ENCODE assay signal across 8 cellular contexts in the genomic region with DNA sequence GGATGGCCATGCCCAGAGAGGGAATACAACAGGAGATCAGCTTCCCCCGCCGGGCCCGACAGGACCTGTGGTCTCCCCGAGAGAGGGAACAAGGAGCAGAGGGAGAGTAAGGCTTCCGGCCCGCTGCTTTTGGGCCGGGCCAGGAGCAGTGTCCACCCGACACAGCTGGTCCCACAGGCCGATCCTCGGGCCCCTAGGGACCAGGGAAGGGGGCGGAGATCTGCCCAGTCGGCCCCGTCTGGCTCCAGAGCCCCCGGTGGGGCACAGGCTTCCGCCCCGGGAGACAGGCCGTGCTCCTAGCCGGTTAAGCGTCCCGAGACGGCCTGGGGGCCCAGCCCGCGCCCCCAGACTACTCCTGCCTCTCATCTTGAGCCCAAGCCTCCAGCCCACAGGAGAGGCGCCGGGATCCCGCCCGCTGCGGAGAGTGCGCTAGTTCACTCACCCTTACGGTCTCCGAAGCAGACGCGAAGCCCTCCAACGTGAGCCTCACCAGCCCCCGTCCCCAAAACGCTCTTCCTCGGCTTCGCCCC. TPM values are rescaled to one million over a fixed set of nuclear protein-coding genes. Genes with fewer than 3 reads are reported as not detected.
A peak's percentile ranks its signal among the peaks of the same experiment; 100 is the strongest.
DNase-seq lines count a peak whose midpoint lies in the region; ATAC-seq, FAIRE-seq and TF ChIP-seq lines count a peak whose summit lies in the region.

A gene (minus strand): TSS at position 526 of the 530 bp plus-strand sequence. CDS start 6,635 bp downstream, outside the sequence.

- TF ChIP-seq POLR2A in A549 (IDR thresholded peaks at IDR 0.05; ENCODE audit: low read length) = no peak; the same call in 1 of the 2 replicates

- peak within 1 kb of the TSS; percentile 94 to 96 for H3K27ac ChIP-seq in A549
- H3K27ac ChIP-seq in heart right ventricle = peak within 1 kb of the TSS; percentile 89 to 99 (median 96)
- H3K27ac ChIP-seq in psoas muscle = peak within 1 kb of the TSS; percentile 91

- H3K9me3 ChIP-seq in A549 = no peaks in the 10 kb centered on the region
- H3K9me3 ChIP-seq in heart right ventricle = no peaks in the 10 kb centered on the region
- no peaks in the 10 kb centered on the region for H3K9me3 ChIP-seq in psoas muscle

- TF ChIP-seq CTCF in A549 (IDR thresholded peaks at IDR 0.05) (no peak), heart right ventricle (IDR thresholded peaks at IDR 0.05) (no peak), psoas muscle (IDR thresholded peaks at IDR 0.05) (no peak)

- peak within 1 kb of the TSS; percentile 98 for H3K4me3 Mint-ChIP-seq in activated naive CD8-positive, alpha-beta T cell

- H3K9me3 Mint-ChIP-seq in activated naive CD8-positive, alpha-beta T cell (ENCODE audit: low read depth) = no peaks in the 10 kb centered on the region

- POLR2A ChIA-PET in A549 (lab: Yijun Ruan, JAX) = no interaction called here

- WGBS in A549 (ENCODE audit: missing lambda C conversion rate) = under 1% methylated on average over 20 of the region's 38 CpGs
- WGBS in heart right ventricle, 2 donors = 1% methylated on average over 35 of the region's 38 CpGs
- 0 to 1% (median 0%) methylated on average over 29 to 38 of the region's 38 CpGs for WGBS in psoas muscle, 3 donors

- CTCF ChIA-PET in A549 (lab: Yijun Ruan, JAX) = interaction anchor here (0.9 to 2.9 kb wide), 4 partner anchors 13 to 408 kb away, joined by 3 to 14 read pairs (median 5); no protein-coding TSS in a partner anchor

- intact Hi-C loops in heart right ventricle (cut with DNase I) = loop anchor here in 5 of 10 donors (5.0 kb wide), 2 partner anchors 357 to 407 kb away; no protein-coding TSS in a partner anchor
- intact Hi-C loops in psoas muscle (cut with DNase I) = loop anchor here in 1 of 2 donors (5.0 kb wide), 1 partner anchor 407 kb away; no protein-coding TSS in a partner anchor

- peak within 1 kb of the TSS; percentile 76 for H3K4me2 ChIP-seq in A549

- H3K36me3 Mint-ChIP-seq in activated naive CD8-positive, alpha-beta T cell = peaks cover 3% of the 10 kb centered on the region

- H3K4me3 ChIP-seq in A549 = peak within 1 kb of the TSS; percentile 80
- peak within 1 kb of the TSS; percentile 81 to 100 (median 97) for H3K4me3 ChIP-seq in heart right ventricle
- H3K4me3 ChIP-seq in psoas muscle = peak within 1 kb of the TSS; percentile 82

- no peak for TF ChIP-seq EP300 in A549 (IDR thresholded peaks at IDR 0.05)

- H3K27me3 ChIP-seq in heart right ventricle (no peaks in the 10 kb centered on the region), psoas muscle (ENCODE audit: insufficient read depth in 3 of 3, low read length in 2 of 3) (no peaks in the 10 kb centered on the region)

- peaks cover 55% of the 10 kb centered on the region for H3K4me1 Mint-ChIP-seq in activated naive CD8-positive, alpha-beta T cell (ENCODE audit: low read depth)

- H3K27ac Mint-ChIP-seq in activated naive CD8-positive, alpha-beta T cell = peak within 1 kb of the TSS; percentile 92

- DNase-seq in A549 (ENCODE audit: low read depth in 1 of 2, low spot score in 1 of 2) (peak in 1 of 2 experiments; percentile 42), heart right ventricle (peak; percentile 53 to 72), psoas muscle (peak in 1 of 2 donors; percentile 63), NCI-H2227 treated with DMSO at 0.1 percent for 48 hours (lab: John Stamatoyannopoulos, UW) (no peak), RCC 7860 (ENCODE audit: low spot score) (no peak)

- FAIRE-seq in A549 (lab: Jason Lieb, UNC) (no peak), RCC 7860 (lab: Jason Lieb, UNC) (no peak)

- no peak for TF ChIP-seq RAD21 in A549 (conservative IDR thresholded peaks at IDR 0.05 in 1 of 2, IDR thresholded peaks at IDR 0.05 in 1 of 2)

- ATAC-seq in A549 (peak; percentile 57 to 60), GM19324 (IDR thresholded peaks at IDR 0.05; ENCODE audit: low FRiP score, unreplicated experiment) (peak; percentile 10), HG03571 (IDR thresholded peaks at IDR 0.05; ENCODE audit: unreplicated experiment) (peak; percentile 22), heart right ventricle (peak; percentile 40 to 67 (median 51)), psoas muscle (peak; percentile 33 to 57 (median 52))

- H3K36me3 ChIP-seq in heart right ventricle (peaks cover 0 to 23% (median 9%) of the 10 kb centered on the region in 9 donors), psoas muscle (ENCODE audit: insufficient read depth in 1 of 2, low read depth in 1 of 2) (peaks cover 0 to 13% of the 10 kb centered on the region in 2 donors)

- H3K4me1 ChIP-seq in A549 = peaks cover 39% of the 10 kb centered on the region
- H3K4me1 ChIP-seq in heart right ventricle = peaks cover 7 to 53% (median 35%) of the 10 kb centered on the region in 9 donors
- H3K4me1 ChIP-seq in psoas muscle = peaks cover 26% of the 10 kb centered on the region

- H3K27me3 Mint-ChIP-seq in activated naive CD8-positive, alpha-beta T cell = no peaks in the 10 kb centered on the region

TF ChIP-seq in A549, 52 proteins besides CTCF, POLR2A, EP300 and RAD21:
- TF ChIP-seq ESRRA (IDR thresholded peaks at IDR 0.05; ENCODE audit: borderline replicate concordance, low read length) = no peak
- TF ChIP-seq PHF8 (IDR thresholded peaks at IDR 0.05; ENCODE audit: borderline replicate concordance, low read depth) = 0 out of 2 replicates have a peak, but pooled peaks have one; percentile 11
- TF ChIP-seq, protein P1, sequence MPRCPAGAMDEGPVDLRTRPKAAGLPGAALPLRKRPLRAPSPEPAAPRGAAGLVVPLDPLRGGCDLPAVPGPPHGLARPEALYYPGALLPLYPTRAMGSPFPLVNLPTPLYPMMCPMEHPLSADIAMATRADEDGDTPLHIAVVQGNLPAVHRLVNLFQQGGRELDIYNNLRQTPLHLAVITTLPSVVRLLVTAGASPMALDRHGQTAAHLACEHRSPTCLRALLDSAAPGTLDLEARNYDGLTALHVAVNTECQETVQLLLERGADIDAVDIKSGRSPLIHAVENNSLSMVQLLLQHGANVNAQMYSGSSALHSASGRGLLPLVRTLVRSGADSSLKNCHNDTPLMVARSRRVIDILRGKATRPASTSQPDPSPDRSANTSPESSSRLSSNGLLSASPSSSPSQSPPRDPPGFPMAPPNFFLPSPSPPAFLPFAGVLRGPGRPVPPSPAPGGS (IDR thresholded peaks at IDR 0.05) = no peak

RNA-seq across cellular contexts. Expression of the gene that starts here (rescaled TPM):
- polyA plus RNA-seq in A549 (2011; rRNA removed) (172 and 210 TPM in 2 replicates), A549 (2017; fragmentation: RNase III; extraction: RNeasy Plus Mini Kit Qiagen cat#74134 plus additional on column Dnase treatment) (118 to 125 TPM (median 120 TPM) in 3 replicates), heart right ventricle (10 to 100 TPM; 13.2 to 53.4 TPM), psoas muscle (10 to 100 TPM; 52.2 to 99.2 (median 69.8) TPM)
- 51.2 and 61.9 TPM in 2 replicates for polyA plus RNA-seq in A549 (2012; cell fraction: cytosol; rRNA removed)
- 35.2 and 36.7 TPM in 2 replicates for polyA plus RNA-seq in A549 (2012; cell fraction: nucleus; rRNA removed)
- 90.0 and 90.1 TPM in 2 replicates for polyA minus RNA-seq in A549 (2011; rRNA and poly(A)+ RNA removed)
- total RNA-seq in heart right ventricle (10 to 100 TPM; 47.8 to 88.4 (median 54.0) TPM), psoas muscle (100 to 1,000 TPM in 2 of 4 donors, 10 to 100 TPM in 2; 65.2 to 121 (median 96.9) TPM)

Comparison
In these comparisons a context has a peak if more than half of its experiments do, and no peak if none do; other contexts are left out.
1. DNase-seq: peak in heart right ventricle (2 of 2); none in NCI-H2227 treated with DMSO at 0.1 percent for 48 hours (single experiment) and RCC 7860 (single experiment).
2. Peak in every context shown above with its lines, with median percentiles within 50 percentile points of each other: ATAC-seq, H3K27ac ChIP-seq and H3K4me3 ChIP-seq.